In the genomic region with DNA sequence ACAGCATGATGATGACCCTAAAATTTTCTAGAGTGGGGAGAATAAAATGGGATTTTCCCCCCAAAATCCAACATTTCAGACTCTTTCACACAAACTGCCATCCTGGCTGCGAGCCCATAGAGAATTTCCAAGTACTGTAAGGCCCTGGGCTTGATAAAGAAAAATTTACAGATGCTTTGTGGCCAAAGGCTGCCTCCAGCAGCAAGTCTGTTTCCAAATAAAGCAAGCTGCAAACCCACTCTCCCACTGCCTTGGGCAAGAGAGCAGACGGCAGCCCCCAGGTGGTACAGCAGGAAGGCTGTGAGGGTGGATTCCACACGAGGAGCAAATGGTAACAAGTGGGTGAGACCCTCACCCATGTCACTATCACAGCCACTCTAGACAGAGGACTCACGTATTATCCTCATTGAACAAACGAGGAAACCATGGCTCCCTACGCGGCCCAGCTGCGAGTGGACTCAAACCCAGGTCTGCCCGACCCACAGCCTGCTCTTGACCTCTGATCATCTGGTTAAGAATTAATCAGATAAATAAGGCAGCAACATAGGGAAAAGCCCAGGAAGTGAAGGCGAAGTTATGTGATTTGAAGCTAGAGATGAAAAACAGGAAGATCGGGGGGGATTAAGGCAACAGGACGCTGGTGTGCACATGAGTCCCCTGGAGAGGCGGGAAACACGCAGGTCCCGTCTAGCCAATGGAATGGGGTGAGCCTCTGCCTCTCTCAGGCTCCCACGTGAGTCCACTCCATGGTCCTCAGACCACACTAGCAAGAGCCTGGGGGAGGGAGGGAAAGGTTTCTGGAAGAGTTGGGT, we compare ENCODE assay signal across 17 cellular contexts. TPM values are rescaled to one million over a fixed set of nuclear protein-coding genes. Genes with fewer than 3 reads are reported as not detected.
DNase-seq lines count a peak whose midpoint lies in the region; ATAC-seq and TF ChIP-seq lines count a peak whose summit lies in the region.
"Had no signal": no experiment of that assay in that cellular context is flagged by ENCODE, and none has a peak within 500 bp of the region (broad histone marks: within the 10 kb centered on the region; RNA-seq: fewer than 3 reads in every experiment).

No MANE protein-coding gene starts in this region.

- H3K79me2 ChIP-seq in hepatocyte (no peaks in the 10 kb centered on the region), smooth muscle cell (ENCODE audit: low read depth) (no peaks in the 10 kb centered on the region)

- H4K20me1 ChIP-seq in hepatocyte (ENCODE audit: insufficient read depth, poor library complexity, severe bottlenecking): no peaks in the 10 kb centered on the region
- H4K20me1 ChIP-seq in smooth muscle cell (ENCODE audit: low read depth): no peaks in the 10 kb centered on the region

- no peaks in the 10 kb centered on the region for H3K36me3 Mint-ChIP-seq in activated CD8-positive, alpha-beta memory T cell treated with anti-CD3 and anti-CD28 coated beads, Interleukin-2, amount 10 ng/mL, durations not matched to agents 7 days and 5 days
- H3K36me3 Mint-ChIP-seq in activated T-cell treated with anti-CD3 and anti-CD28 coated beads, Interleukin-2, amount 50 U/mL, for 72 hours (ENCODE audit: insufficient read depth in 2 of 2): peaks cover 0 to 4% of the 10 kb centered on the region in 2 donors
- H3K36me3 Mint-ChIP-seq: memory B cell had no signal

- H3K27me3 ChIP-seq in hepatocyte: no peaks in the 10 kb centered on the region
- H3K27me3 ChIP-seq in smooth muscle cell (ENCODE audit: low read depth): no peaks in the 10 kb centered on the region
- H3K27me3 ChIP-seq: tibial nerve had no signal

- DNase-seq in activated CD8-positive, alpha-beta memory T cell treated with anti-CD3 and anti-CD28 coated beads, Interleukin-2, amount 10 ng/mL, durations not matched to agents 7 days and 5 days: no peak
- DNase-seq in activated CD8-positive, alpha-beta memory T cell treated with anti-CD3 and anti-CD28 coated beads, Interleukin-2, amount 50 U/mL, for 48 hours: no peak
- no peak for DNase-seq in activated T-cell treated with anti-CD3 and anti-CD28 coated beads, Interleukin-2, amount 50 U/mL, for 72 hours
- DNase-seq in hepatocyte (ENCODE audit: low spot score) (no peak), smooth muscle cell (lab: John Stamatoyannopoulos, UW; ENCODE audit: unreplicated experiment) (no peak), NCI-H1105 (lab: John Stamatoyannopoulos, UW) (no peak)
- DNase-seq: ACHN; activated CD4-positive, alpha-beta T cell treated with anti-CD3 and anti-CD28 coated beads for 48 hours; amniotic stem cell; DMS 273 treated with DMSO at 0.1 percent for 48 hours; NCI-H226; stimulated activated CD4-positive, alpha-beta T cell treated with anti-CD3 and anti-CD28 coated beads, Interleukin-15, amount 100 ng/mL, for 24 hours had no signal

- H3K4me3 ChIP-seq in hepatocyte (no peak overlapping the region), smooth muscle cell (no peak overlapping the region)
- H3K4me3 ChIP-seq: tibial nerve had no signal

- H3K4me3 Mint-ChIP-seq in activated CD8-positive, alpha-beta memory T cell treated with anti-CD3 and anti-CD28 coated beads, Interleukin-2, amount 10 ng/mL, durations not matched to agents 7 days and 5 days: no peak overlapping the region
- H3K4me3 Mint-ChIP-seq in activated T-cell treated with anti-CD3 and anti-CD28 coated beads, Interleukin-2, amount 50 U/mL, for 72 hours: peak overlapping the region; percentile 57 to 77
- H3K4me3 Mint-ChIP-seq: dendritic cell treated with granulocyte-macrophage colony-stimulating factor and Interleukin-4, amounts not matched to agents 40 ng/mL and 50 ng/mL, for 4 days; memory B cell had no signal

- no peaks in the 10 kb centered on the region for H3K9me2 ChIP-seq in hepatocyte (replicated peaks; ENCODE audit: insufficient read depth)

- H3K9me3 ChIP-seq in hepatocyte (ENCODE audit: low read depth) (no peaks in the 10 kb centered on the region), smooth muscle cell (replicated peaks; ENCODE audit: low read depth) (no peaks in the 10 kb centered on the region)
- H3K9me3 ChIP-seq: tibial nerve had no signal

- peaks cover 18% of the 10 kb centered on the region for H3K4me1 Mint-ChIP-seq in activated CD8-positive, alpha-beta memory T cell treated with anti-CD3 and anti-CD28 coated beads, Interleukin-2, amount 10 ng/mL, durations not matched to agents 7 days and 5 days
- peaks cover 37% of the 10 kb centered on the region for H3K4me1 Mint-ChIP-seq in activated T-cell treated with anti-CD3 and anti-CD28 coated beads, Interleukin-2, amount 50 U/mL, for 72 hours (ENCODE audit: low read depth)
- H3K4me1 Mint-ChIP-seq: memory B cell had no signal

- H3F3A ChIP-seq in smooth muscle cell (ENCODE audit: low read depth): no peaks in the 10 kb centered on the region

- H3K27me3 Mint-ChIP-seq in activated CD8-positive, alpha-beta memory T cell treated with anti-CD3 and anti-CD28 coated beads, Interleukin-2, amount 10 ng/mL, durations not matched to agents 7 days and 5 days: peaks cover 68% of the 10 kb centered on the region
- H3K27me3 Mint-ChIP-seq in activated T-cell treated with anti-CD3 and anti-CD28 coated beads, Interleukin-2, amount 50 U/mL, for 72 hours (ENCODE audit: low read depth): no peaks in the 10 kb centered on the region

- H3K9ac ChIP-seq in smooth muscle cell (ENCODE audit: low read depth): no peak overlapping the region

- peak overlapping the region; percentile 62 for H3K27ac Mint-ChIP-seq in activated CD8-positive, alpha-beta memory T cell treated with anti-CD3 and anti-CD28 coated beads, Interleukin-2, amount 10 ng/mL, durations not matched to agents 7 days and 5 days
- H3K27ac Mint-ChIP-seq in activated T-cell treated with anti-CD3 and anti-CD28 coated beads, Interleukin-2, amount 50 U/mL, for 72 hours: peak overlapping the region; percentile 90
- H3K27ac Mint-ChIP-seq: dendritic cell treated with granulocyte-macrophage colony-stimulating factor and Interleukin-4, amounts not matched to agents 40 ng/mL and 50 ng/mL, for 4 days; memory B cell had no signal

- H3K27ac ChIP-seq in hepatocyte: peak overlapping the region; percentile 34
- peak overlapping the region; percentile 64 for H3K27ac ChIP-seq in smooth muscle cell (ENCODE audit: low read depth)
- H3K27ac ChIP-seq: tibial nerve had no signal

- TF ChIP-seq CTCF in hepatocyte (IDR thresholded peaks at IDR 0.05; ENCODE audit: poor library complexity) (no peak), smooth muscle cell (IDR thresholded peaks at IDR 0.05; ENCODE audit: borderline replicate concordance, insufficient read depth, poor library complexity, severe bottlenecking) (no peak)

- 56% methylated on average over 16 of the region's 16 CpGs for WGBS in hepatocyte (ENCODE audit: low lambda C conversion rate, missing lambda C conversion rate)
- WGBS in smooth muscle cell (ENCODE audit: low lambda C conversion rate): 70% methylated on average over 16 of the region's 16 CpGs

- peaks cover 2% of the 10 kb centered on the region for H3K9me3 Mint-ChIP-seq in activated CD8-positive, alpha-beta memory T cell treated with anti-CD3 and anti-CD28 coated beads, Interleukin-2, amount 10 ng/mL, durations not matched to agents 7 days and 5 days (ENCODE audit: low read depth)
- no peaks in the 10 kb centered on the region for H3K9me3 Mint-ChIP-seq in activated T-cell treated with anti-CD3 and anti-CD28 coated beads, Interleukin-2, amount 50 U/mL, for 72 hours
- H3K9me3 Mint-ChIP-seq: dendritic cell treated with granulocyte-macrophage colony-stimulating factor and Interleukin-4, amounts not matched to agents 40 ng/mL and 50 ng/mL, for 4 days; memory B cell had no signal

- CTCF ChIA-PET in activated CD8-positive, alpha-beta memory T cell treated with anti-CD3 and anti-CD28 coated beads, Interleukin-2, amount 10 ng/mL, durations not matched to agents 7 days and 5 days (lab: Charles Lee): interaction anchor here (1.3 to 1.5 kb wide), 2 partner anchors 32 to 33 kb away, joined by 3 to 4 read pairs; no protein-coding TSS in a partner anchor

- ATAC-seq in activated CD8-positive, alpha-beta memory T cell treated with anti-CD3 and anti-CD28 coated beads, Interleukin-2, amount 10 ng/mL, durations not matched to agents 7 days and 5 days: peak; percentile 10
- peak; percentile 7 to 8 for ATAC-seq in activated T-cell treated with anti-CD3 and anti-CD28 coated beads, Interleukin-2, amount 50 U/mL, for 72 hours (replicated peaks in 1 of 2)
- ATAC-seq in GM18909 (IDR thresholded peaks at IDR 0.05; ENCODE audit: poor library complexity, unreplicated experiment): no peak
- ATAC-seq in HG03039 (IDR thresholded peaks at IDR 0.05; ENCODE audit: unreplicated experiment): no peak

- H3K4me1 ChIP-seq in hepatocyte (ENCODE audit: insufficient read depth) (peaks cover 10% of the 10 kb centered on the region), smooth muscle cell (ENCODE audit: low read depth) (peaks cover 11% of the 10 kb centered on the region)
- H3K4me1 ChIP-seq: tibial nerve had no signal

- H2AFZ ChIP-seq in hepatocyte (no peak overlapping the region), smooth muscle cell (ENCODE audit: low read depth) (no peak overlapping the region)

- H3K36me3 ChIP-seq in hepatocyte (replicated peaks; ENCODE audit: insufficient read depth, low read depth) (no peaks in the 10 kb centered on the region), smooth muscle cell (ENCODE audit: low read depth) (peaks cover 6% of the 10 kb centered on the region)

- H3K4me2 ChIP-seq in hepatocyte: no peak overlapping the region
- H3K4me2 ChIP-seq in smooth muscle cell: peak overlapping the region; percentile 21

RNA-seq across cellular contexts. Expression of gene AXIN2, which starts 37.4 kb away (rescaled TPM):
- total RNA-seq in activated CD8-positive, alpha-beta memory T cell treated with anti-CD3 and anti-CD28 coated beads, Interleukin-2, amount 10 ng/mL, durations not matched to agents 7 days and 5 days: under 1 TPM; 0.61 to 0.75 TPM
- 1 to 10 TPM; 5.9 to 6.9 TPM for total RNA-seq in activated T-cell treated with anti-CD3 and anti-CD28 coated beads, Interleukin-2, amount 50 U/mL, for 72 hours
- total RNA-seq in hepatocyte: 21.4 and 22.3 TPM in 2 replicates
- polyA plus RNA-seq in hepatocyte: 11.3 and 15.4 TPM in 2 replicates
- 14.2 and 20.1 TPM in 2 replicates for total RNA-seq in smooth muscle cell
- 13.8 and 14.5 TPM in 2 replicates for polyA plus RNA-seq in smooth muscle cell

Comparison
In these comparisons a context has a peak if more than half of its experiments do, and no peak if none do; other contexts are left out.
1. ATAC-seq: peak in activated CD8-positive, alpha-beta memory T cell treated with anti-CD3 and anti-CD28 coated beads, Interleukin-2, amount 10 ng/mL, durations not matched to agents 7 days and 5 days (single experiment) and activated T-cell treated with anti-CD3 and anti-CD28 coated beads, Interleukin-2, amount 50 U/mL, for 72 hours (2 of 2); none in GM18909 (single experiment) and HG03039 (single experiment).